Comparison of ENCODE assay signal across 8 cellular contexts in genomic region chr4:7553280-7553679, GRCh38.
"Had no signal": no experiment of that assay in that cellular context is flagged by ENCODE, and none has a peak within 500 bp of the region (broad histone marks: within the 10 kb centered on the region; RNA-seq: fewer than 3 reads in every experiment).

No MANE protein-coding gene starts in this region.

- H3K4me3 ChIP-seq: GM23338, HAP-1 had no signal

- H2AFZ ChIP-seq: GM23338 had no signal

- H3K36me3 ChIP-seq: HAP-1 had no signal

- H3K4me1 ChIP-seq: HAP-1 had no signal

- ATAC-seq: GM23338, HCT116 had no signal

- DNase-seq: HFFc6, IMR-90, KBM-7 had no signal

- H3K4me3 Mint-ChIP-seq: GM23338, HFFc6 had no signal

- H3K4me2 ChIP-seq: GM23338 had no signal

- H3K4me1 Mint-ChIP-seq: GM23338 had no signal

- FAIRE-seq: H1, H54 had no signal

- H3K27ac Mint-ChIP-seq: GM23338, HFFc6 had no signal
